ENCODE assay signal across 18 cellular contexts in the genomic region with DNA sequence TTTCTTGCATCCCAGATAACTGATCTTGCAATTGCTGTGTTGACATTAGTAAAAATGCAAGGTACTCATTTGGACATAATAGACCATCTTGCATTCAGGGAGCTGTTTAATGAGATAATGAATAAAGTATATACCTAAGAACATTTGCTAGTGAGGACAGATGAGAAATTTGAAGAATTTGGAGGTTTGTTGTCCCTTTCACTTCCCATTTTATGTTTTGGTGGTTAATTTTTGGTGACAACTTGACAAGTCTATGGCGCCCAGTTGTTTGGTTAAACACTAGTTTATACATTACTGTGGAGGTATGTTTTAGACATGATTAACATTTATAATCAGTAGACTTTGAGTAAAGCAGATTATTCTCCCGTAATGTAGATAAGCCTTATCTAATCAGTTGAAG.
"Had no signal": no experiment of that assay in that cellular context is flagged by ENCODE, and none has a peak within 500 bp of the region (broad histone marks: within the 10 kb centered on the region; RNA-seq: fewer than 3 reads in every experiment).

No MANE protein-coding gene starts in this region.

- H3K27ac Mint-ChIP-seq: activated naive CD4-positive, alpha-beta T cell treated with anti-CD3 and anti-CD28 coated beads, Interleukin-2, amount 50 U/mL, for 72 hours; activated T-helper 17 cell treated with anti-CD3 and anti-CD28 coated beads, Interleukin-2, amount 50 U/mL, for 72 hours; brain; dendritic cell treated with granulocyte-macrophage colony-stimulating factor and Interleukin-4, amounts not matched to agents 40 ng/mL and 50 ng/mL, for 4 days; naive B cell had no signal

- H3K36me3 Mint-ChIP-seq: activated naive CD4-positive, alpha-beta T cell treated with anti-CD3 and anti-CD28 coated beads, Interleukin-2, amount 50 U/mL, for 72 hours; brain; naive B cell had no signal

- H3K4me3 ChIP-seq: heart left ventricle, mucosa of descending colon, upper lobe of right lung had no signal

- H3K4me3 Mint-ChIP-seq: activated T-helper 17 cell treated with anti-CD3 and anti-CD28 coated beads, Interleukin-2, amount 50 U/mL, for 72 hours; brain; dendritic cell treated with granulocyte-macrophage colony-stimulating factor and Interleukin-4, amounts not matched to agents 40 ng/mL and 50 ng/mL, for 4 days; naive B cell had no signal

- H3K4me1 Mint-ChIP-seq: activated T-helper 17 cell treated with anti-CD3 and anti-CD28 coated beads, Interleukin-2, amount 50 U/mL, for 72 hours; naive B cell had no signal

- H3K9me3 Mint-ChIP-seq: brain had no signal

- DNase-seq: activated CD4-positive, alpha-beta T cell treated with anti-CD3 and anti-CD28 coated beads for 1 hour; activated CD4-positive, alpha-beta T cell treated with anti-CD3 and anti-CD28 coated beads, Interleukin-2, amount 50 U/mL, for 1 hour; activated T-cell treated with anti-CD3 and anti-CD28 coated beads, Interleukin-2, amount 50 U/mL, for 1 hour; effector CD4-positive, alpha-beta T cell; heart left ventricle; islet precursor cell; left cardiac atrium; mucosa of descending colon; naive B cell; nucleus accumbens; stimulated activated CD4-positive, alpha-beta T cell treated with anti-CD3 and anti-CD28 coated beads, Interleukin-4, amount 100 ng/mL, for 4 hours; stimulated activated naive CD8-positive, alpha-beta T cell treated with anti-CD3 and anti-CD28 coated beads, Interleukin-15, Interleukin-2, amounts not matched to agents 100 U/mL and 50 U/mL, for 24 hours; upper lobe of right lung had no signal

- H3K27me3 Mint-ChIP-seq: brain; dendritic cell treated with granulocyte-macrophage colony-stimulating factor and Interleukin-4, amounts not matched to agents 40 ng/mL and 50 ng/mL, for 4 days; naive B cell had no signal

- ATAC-seq: activated naive CD4-positive, alpha-beta T cell treated with anti-CD3 and anti-CD28 coated beads, Interleukin-2, amount 50 U/mL, for 72 hours; activated T-helper 17 cell treated with anti-CD3 and anti-CD28 coated beads, Interleukin-2, amount 50 U/mL, for 72 hours; heart left ventricle; left cardiac atrium; mucosa of descending colon; right cardiac atrium; stimulated activated naive CD8-positive, alpha-beta T cell treated with anti-CD3 and anti-CD28 coated beads, Interleukin-15, Interleukin-2, amounts not matched to agents 100 U/mL and 50 U/mL, for 24 hours; upper lobe of right lung had no signal
